1 cellular context compared by ENCODE assay signal in the genomic region with DNA sequence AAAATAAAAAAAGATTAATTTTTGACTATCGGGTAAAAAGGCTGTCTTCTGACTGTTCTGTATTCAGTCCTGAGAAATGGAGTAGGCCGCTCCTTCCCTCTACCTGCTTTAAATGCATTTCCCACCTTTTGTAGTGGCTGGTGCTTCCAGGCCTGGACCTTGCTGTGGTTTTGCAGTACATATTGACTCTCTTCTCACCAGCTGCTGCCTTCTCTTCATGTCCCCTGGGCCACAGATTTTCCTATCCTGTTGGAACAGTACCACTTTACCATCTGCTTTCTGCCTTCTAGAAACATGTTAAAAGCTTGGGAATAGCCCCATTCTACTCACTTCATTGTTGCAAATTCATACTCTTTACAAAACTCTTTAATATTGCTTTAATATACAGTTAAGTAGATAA.
TF ChIP-seq lines count a peak whose summit lies in the region.

No MANE protein-coding gene starts in this region.

TF ChIP-seq in IMR-90, 13 proteins besides CTCF, POLR2A, EP300 and RAD21 (continued from another document):
- TF ChIP-seq, protein P1, sequence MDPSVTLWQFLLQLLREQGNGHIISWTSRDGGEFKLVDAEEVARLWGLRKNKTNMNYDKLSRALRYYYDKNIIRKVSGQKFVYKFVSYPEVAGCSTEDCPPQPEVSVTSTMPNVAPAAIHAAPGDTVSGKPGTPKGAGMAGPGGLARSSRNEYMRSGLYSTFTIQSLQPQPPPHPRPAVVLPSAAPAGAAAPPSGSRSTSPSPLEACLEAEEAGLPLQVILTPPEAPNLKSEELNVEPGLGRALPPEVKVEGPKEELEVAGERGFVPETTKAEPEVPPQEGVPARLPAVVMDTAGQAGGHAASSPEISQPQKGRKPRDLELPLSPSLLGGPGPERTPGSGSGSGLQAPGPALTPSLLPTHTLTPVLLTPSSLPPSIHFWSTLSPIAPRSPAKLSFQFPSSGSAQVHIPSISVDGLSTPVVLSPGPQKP (IDR thresholded peaks at IDR 0.05; ENCODE audit: borderline replicate concordance, low read depth, low read length) = no peak
- TF ChIP-seq MAZ (IDR thresholded peaks at IDR 0.05; ENCODE audit: borderline replicate concordance, low read depth, low read length) = no peak
- TF ChIP-seq, protein P2, sequence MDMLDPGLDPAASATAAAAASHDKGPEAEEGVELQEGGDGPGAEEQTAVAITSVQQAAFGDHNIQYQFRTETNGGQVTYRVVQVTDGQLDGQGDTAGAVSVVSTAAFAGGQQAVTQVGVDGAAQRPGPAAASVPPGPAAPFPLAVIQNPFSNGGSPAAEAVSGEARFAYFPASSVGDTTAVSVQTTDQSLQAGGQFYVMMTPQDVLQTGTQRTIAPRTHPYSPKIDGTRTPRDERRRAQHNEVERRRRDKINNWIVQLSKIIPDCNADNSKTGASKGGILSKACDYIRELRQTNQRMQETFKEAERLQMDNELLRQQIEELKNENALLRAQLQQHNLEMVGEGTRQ (IDR thresholded peaks at IDR 0.05; ENCODE audit: low read depth, low read length) = no peak
- no peak for TF ChIP-seq BHLHE40 (IDR thresholded peaks at IDR 0.05; ENCODE audit: low read depth, low read length)
- no peak for TF ChIP-seq MXI1 (IDR thresholded peaks at IDR 0.05; ENCODE audit: borderline replicate concordance, low read depth, low read length)
- TF ChIP-seq RCOR1 (IDR thresholded peaks at IDR 0.05; ENCODE audit: insufficient replicate concordance, low read length) = no peak
